ENCODE assay signal across 19 cellular contexts in the genomic region with DNA sequence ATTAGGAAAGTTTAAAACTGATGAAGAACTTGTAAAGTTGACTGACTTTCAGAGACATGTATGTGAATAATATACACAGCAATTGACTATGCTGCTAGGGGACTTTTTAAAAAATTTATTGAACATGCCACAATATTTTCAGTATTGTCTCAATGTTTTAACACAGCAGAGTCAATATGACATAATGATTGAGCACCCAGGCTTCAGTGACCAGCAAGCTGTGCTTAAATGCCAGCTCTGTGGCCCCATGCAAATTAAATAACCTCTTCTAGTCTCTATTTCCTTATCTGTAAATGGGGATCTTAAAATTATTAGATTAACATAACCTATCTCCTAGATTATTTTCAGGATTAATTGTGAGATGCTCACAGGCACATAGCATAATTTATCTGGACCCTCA. TPM values are rescaled to one million over a fixed set of nuclear protein-coding genes. Genes with fewer than 3 reads are reported as not detected.
DNase-seq lines count a peak whose midpoint lies in the region; ATAC-seq, FAIRE-seq and TF ChIP-seq lines count a peak whose summit lies in the region.
"Had no signal": no experiment of that assay in that cellular context is flagged by ENCODE, and none has a peak within 500 bp of the region (broad histone marks: within the 10 kb centered on the region; RNA-seq: fewer than 3 reads in every experiment).

No MANE protein-coding gene starts in this region.

- no peaks in the 10 kb centered on the region for H3K9me3 ChIP-seq in MM.1S (replicated peaks; ENCODE audit: insufficient read depth, low read length)
- H3K9me3 ChIP-seq in CD8-positive, alpha-beta memory T cell (ENCODE audit: low read length) = no peaks in the 10 kb centered on the region
- H3K9me3 ChIP-seq: breast epithelium had no signal

- in situ Hi-C loops in KBM-7 (cut with MboI; ENCODE audit: low pct_unique_long_range_greater_than_20kb, low sequenced_read_pairs) = no loop called here

- H3K9me2 ChIP-seq in MM.1S (replicated peaks; ENCODE audit: insufficient read depth, low read length) = no peaks in the 10 kb centered on the region

- H3K4me2 ChIP-seq in MM.1S (ENCODE audit: low read depth, low read length) = peak overlapping the region; percentile 86

- peak overlapping the region; percentile 47 for H3K9ac ChIP-seq in MM.1S (ENCODE audit: low read length)

- H3K36me3 Mint-ChIP-seq in CD8-positive, alpha-beta memory T cell = no peaks in the 10 kb centered on the region
- H3K36me3 Mint-ChIP-seq: activated naive CD4-positive, alpha-beta T cell treated with anti-CD3 and anti-CD28 coated beads, Interleukin-2, amount 50 U/mL, for 72 hours; naive thymus-derived CD8-positive, alpha-beta T cell; T-cell; type B pancreatic cell had no signal

- no peak overlapping the region for H3K27ac Mint-ChIP-seq in CD8-positive, alpha-beta memory T cell
- H3K27ac Mint-ChIP-seq: activated naive CD4-positive, alpha-beta T cell treated with anti-CD3 and anti-CD28 coated beads, Interleukin-2, amount 50 U/mL, for 72 hours; effector memory CD8-positive, alpha-beta T cell; naive thymus-derived CD8-positive, alpha-beta T cell; T-cell; type B pancreatic cell had no signal

- ATAC-seq in GM21360 (IDR thresholded peaks at IDR 0.05; ENCODE audit: unreplicated experiment) (peak; percentile 43), HG02938 (IDR thresholded peaks at IDR 0.05; ENCODE audit: unreplicated experiment) (peak; percentile 41)
- ATAC-seq: activated CD4-positive, CD25-positive, alpha-beta regulatory T cell treated with anti-CD3 and anti-CD28 coated beads, Interleukin-2, amount 50 U/mL, for 24 hours; activated naive CD4-positive, alpha-beta T cell treated with anti-CD3 and anti-CD28 coated beads, Interleukin-2, amount 50 U/mL, for 72 hours; effector memory CD8-positive, alpha-beta T cell; left ventricle myocardium superior; naive thymus-derived CD8-positive, alpha-beta T cell; T-cell had no signal

- DNase-seq in GM18507 (ENCODE audit: extremely low spot score, insufficient read length, low read depth) = no peak
- DNase-seq in MM.1S = no peak
- no peak for DNase-seq in CD8-positive, alpha-beta memory T cell
- no peak for DNase-seq in activated CD4-positive, CD25-positive, alpha-beta regulatory T cell treated with anti-CD3 and anti-CD28 coated beads, Interleukin-2, amount 50 U/mL, for 72 hours
- no peak for DNase-seq in hypothalamus (lab: John Stamatoyannopoulos, UW)
- DNase-seq in KBM-7 = no peak
- DNase-seq: effector memory CD8-positive, alpha-beta T cell; left ventricle myocardium superior; naive thymus-derived CD8-positive, alpha-beta T cell; NCI-H1417; NCI-H510A treated with DMSO at 0.1 percent for 48 hours; stimulated activated CD4-positive, alpha-beta T cell treated with anti-CD3 and anti-CD28 coated beads, Interleukin-1b, Interleukin-23, amount 100 ng/mL, for 48 hours; T-cell had no signal

- H3K27me3 Mint-ChIP-seq in CD8-positive, alpha-beta memory T cell = peaks cover 0 to 4% of the 10 kb centered on the region in 2 donors
- H3K27me3 Mint-ChIP-seq: naive thymus-derived CD8-positive, alpha-beta T cell; T-cell; type B pancreatic cell had no signal

- H3K79me2 ChIP-seq in MM.1S (ENCODE audit: low read length) = peaks cover 97% of the 10 kb centered on the region

- H3K27me3 ChIP-seq in MM.1S (replicated peaks; ENCODE audit: insufficient read depth, low read length) = no peaks in the 10 kb centered on the region
- no peaks in the 10 kb centered on the region for H3K27me3 ChIP-seq in CD8-positive, alpha-beta memory T cell (ENCODE audit: insufficient read depth, low read length, poor library complexity, severe bottlenecking)
- H3K27me3 ChIP-seq: breast epithelium had no signal

- H3K4me1 Mint-ChIP-seq in CD8-positive, alpha-beta memory T cell = peaks cover 5 to 16% (median 15%) of the 10 kb centered on the region in 3 donors

- H2AFZ ChIP-seq in MM.1S (ENCODE audit: low read length) = no peak overlapping the region

- FAIRE-seq in GM18507 (lab: Jason Lieb, UNC) = peak; percentile 80

- H3K4me1 ChIP-seq in MM.1S (ENCODE audit: low read length) = peaks cover 46% of the 10 kb centered on the region
- no peaks in the 10 kb centered on the region for H3K4me1 ChIP-seq in CD8-positive, alpha-beta memory T cell (ENCODE audit: insufficient read depth, low read length)
- H3K4me1 ChIP-seq: breast epithelium had no signal

- H3F3A ChIP-seq in MM.1S (ENCODE audit: insufficient read depth, low read length) = peaks cover 35% of the 10 kb centered on the region

- CTCF ChIA-PET in CD8-positive, alpha-beta memory T cell (lab: Charles Lee) = no interaction called here

- H4K20me1 ChIP-seq in MM.1S (ENCODE audit: insufficient read depth, low read length) = peaks cover 24% of the 10 kb centered on the region; the same call in 1 of the 2 replicates

- POLR2A ChIA-PET in CD8-positive, alpha-beta memory T cell (lab: Charles Lee) = no interaction called here

- H3K4me3 Mint-ChIP-seq in CD8-positive, alpha-beta memory T cell = no peak overlapping the region
- H3K4me3 Mint-ChIP-seq: effector memory CD8-positive, alpha-beta T cell; naive thymus-derived CD8-positive, alpha-beta T cell; T-cell; type B pancreatic cell had no signal

- H3K27ac ChIP-seq in MM.1S (ENCODE audit: low read length) = peak overlapping the region; percentile 58; the same call in 1 of the 2 replicates
- H3K27ac ChIP-seq in CD8-positive, alpha-beta memory T cell (ENCODE audit: low read depth, low read length) = no peak overlapping the region
- H3K27ac ChIP-seq: breast epithelium had no signal

- H3K36me3 ChIP-seq in MM.1S (replicated peaks; ENCODE audit: insufficient read depth, low read length) = peaks cover 7% of the 10 kb centered on the region; the same call in 1 of the 2 replicates
- no peaks in the 10 kb centered on the region for H3K36me3 ChIP-seq in CD8-positive, alpha-beta memory T cell (ENCODE audit: insufficient read depth, low read length)
- H3K36me3 ChIP-seq: breast epithelium had no signal

- H3K9me3 Mint-ChIP-seq in CD8-positive, alpha-beta memory T cell = no peaks in the 10 kb centered on the region
- H3K9me3 Mint-ChIP-seq: activated naive CD4-positive, alpha-beta T cell treated with anti-CD3 and anti-CD28 coated beads, Interleukin-2, amount 50 U/mL, for 72 hours; effector memory CD8-positive, alpha-beta T cell; naive thymus-derived CD8-positive, alpha-beta T cell; T-cell; type B pancreatic cell had no signal

- peak overlapping the region; percentile 42 for H3K4me3 ChIP-seq in MM.1S (ENCODE audit: low read length)
- no peak overlapping the region for H3K4me3 ChIP-seq in CD8-positive, alpha-beta memory T cell (ENCODE audit: low read length)
- H3K4me3 ChIP-seq: breast epithelium had no signal

- TF ChIP-seq CTCF in MM.1S (IDR thresholded peaks at IDR 0.05; ENCODE audit: low read length) = no peak

RNA-seq across cellular contexts. Expression of a gene that starts 56.8 kb away (rescaled TPM):
- 1 to 10 TPM; 6.0 to 6.4 TPM for total RNA-seq in CD8-positive, alpha-beta memory T cell
- polyA plus RNA-seq in CD8-positive, alpha-beta memory T cell = 70.0 TPM
